ENCODE assay signal across 19 cellular contexts in genomic region chr4:180261346-180261745, GRCh38.
DNase-seq lines count a peak whose midpoint lies in the region; ATAC-seq and TF ChIP-seq lines count a peak whose summit lies in the region.
"Had no signal": no experiment of that assay in that cellular context is flagged by ENCODE, and none has a peak within 500 bp of the region (broad histone marks: within the 10 kb centered on the region; RNA-seq: fewer than 3 reads in every experiment).

No MANE protein-coding gene starts in this region.

- H3K18ac ChIP-seq in neuronal stem cell (ENCODE audit: low read length): no peak overlapping the region

- no peak overlapping the region for H2BK12ac ChIP-seq in neuronal stem cell (ENCODE audit: low read length)

- no peak overlapping the region for H3K23ac ChIP-seq in neuronal stem cell (ENCODE audit: low read depth, low read length, poor library complexity)

- H2AK5ac ChIP-seq in neuronal stem cell (ENCODE audit: low read depth, low read length): no peak overlapping the region

- no peak overlapping the region for H3K4me3 ChIP-seq in H7 (ENCODE audit: insufficient read depth, low read depth, low read length)
- H3K4me3 ChIP-seq in neuronal stem cell (ENCODE audit: low read length in 2 of 2): no peak overlapping the region
- H3K4me3 ChIP-seq: HAP-1, K562 had no signal

- no peak overlapping the region for H3K9ac ChIP-seq in neuronal stem cell (ENCODE audit: low read depth, low read length, poor library complexity)

- no peak overlapping the region for H2BK5ac ChIP-seq in neuronal stem cell (ENCODE audit: low read length)

- H3K4me3 Mint-ChIP-seq in WTC11: no peak overlapping the region
- H3K4me3 Mint-ChIP-seq: CD4-positive, alpha-beta T cell had no signal

- peaks cover 5% of the 10 kb centered on the region for H3K4me1 Mint-ChIP-seq in WTC11

- no peaks in the 10 kb centered on the region for H3K27me3 Mint-ChIP-seq in WTC11 (ENCODE audit: low read depth)
- H3K27me3 Mint-ChIP-seq: CD4-positive, alpha-beta T cell had no signal

- DNase-seq in H7 (peak; percentile 3), WTC11 (ENCODE audit: low spot score) (peak; percentile 17), iPS-NIHi7 (ENCODE audit: extremely low spot score) (peak; percentile 20), neuronal stem cell (ENCODE audit: low spot score) (no peak), CD1c-positive myeloid dendritic cell (ENCODE audit: extremely low spot score) (no peak), SKM-1 (lab: John Stamatoyannopoulos, UW; ENCODE audit: unreplicated experiment) (no peak)
- DNase-seq: ACHN; BE2C; C1 segment of cervical spinal cord; Caco-2; CD4-positive, alpha-beta T cell; DMS153; DMS79; GDM1; GOT3; IMR-90 had no signal

- H3K4me2 ChIP-seq in neuronal stem cell (ENCODE audit: insufficient read depth, low read length, poor library complexity, severe bottlenecking): no peak overlapping the region

- no peaks in the 10 kb centered on the region for H3K36me3 ChIP-seq in H7 (replicated peaks; ENCODE audit: control insufficient read depth, insufficient read depth, low read length)
- no peaks in the 10 kb centered on the region for H3K36me3 ChIP-seq in neuronal stem cell (replicated peaks in 1 of 2; ENCODE audit: control insufficient read depth in 2 of 2, insufficient read depth in 2 of 2, low read length in 2 of 2)
- H3K36me3 ChIP-seq: BE2C, HAP-1 had no signal

- H3K14ac ChIP-seq in neuronal stem cell (ENCODE audit: low read length): no peak overlapping the region

- H3K27ac ChIP-seq in neuronal stem cell (replicated peaks; ENCODE audit: low read length): no peak overlapping the region

- no peaks in the 10 kb centered on the region for H3K27me3 ChIP-seq in H7 (ENCODE audit: control insufficient read depth, insufficient read depth, low read length)
- no peaks in the 10 kb centered on the region for H3K27me3 ChIP-seq in neuronal stem cell (ENCODE audit: control insufficient read depth in 3 of 3, insufficient read depth in 3 of 3, low read depth in 1 of 3, low read length in 3 of 3)
- H3K27me3 ChIP-seq: BE2C had no signal

- CTCF ChIA-PET in WTC11 (lab: Charles Lee): no interaction called here

- peak overlapping the region; percentile 56 for H2AFZ ChIP-seq in neuronal stem cell (ENCODE audit: low read length)

- no peak overlapping the region for H3K4ac ChIP-seq in neuronal stem cell (ENCODE audit: low read length)

- no peaks in the 10 kb centered on the region for H3K9me3 ChIP-seq in neuronal stem cell (replicated peaks in 1 of 2; ENCODE audit: control insufficient read depth in 2 of 2, insufficient read depth in 1 of 2, low read depth in 1 of 2, low read length in 2 of 2)
- H3K9me3 ChIP-seq: BE2C, Caco-2, HAP-1 had no signal

- H2BK120ac ChIP-seq in neuronal stem cell (ENCODE audit: low read depth, low read length): no peak overlapping the region

- ATAC-seq in WTC11 (0 out of 2 replicates have a peak, but pooled peaks have one; percentile 47), HG03378 (IDR thresholded peaks at IDR 0.05; ENCODE audit: unreplicated experiment) (no peak)
- ATAC-seq: K562 had no signal

- no peak overlapping the region for H4K91ac ChIP-seq in neuronal stem cell (ENCODE audit: low read depth, low read length, poor library complexity)

- H2BK15ac ChIP-seq in neuronal stem cell (ENCODE audit: low read length): no peak overlapping the region

- H3K9me3 Mint-ChIP-seq in WTC11: no peaks in the 10 kb centered on the region

- H4K8ac ChIP-seq in neuronal stem cell (ENCODE audit: low read depth, low read length): no peak overlapping the region

- no peaks in the 10 kb centered on the region for H3K79me1 ChIP-seq in neuronal stem cell (ENCODE audit: low read depth, low read length)

- no peaks in the 10 kb centered on the region for H3K36me3 Mint-ChIP-seq in WTC11

- H3K27ac Mint-ChIP-seq in WTC11: no peak overlapping the region
- H3K27ac Mint-ChIP-seq: CD4-positive, alpha-beta T cell had no signal

- no peak for TF ChIP-seq CTCF in WTC11 (IDR thresholded peaks at IDR 0.05)

- WGBS in neuronal stem cell (ENCODE audit: extremely low coverage in 2 of 2, insufficient read length in 2 of 2, insufficient replicate concordance in 1 of 2), 2 donors: no CpG with 5 or more reads among the region's 2 CpGs

- POLR2A ChIA-PET in WTC11 (lab: Charles Lee): no interaction called here

- H3K4me1 ChIP-seq in neuronal stem cell (ENCODE audit: control insufficient read depth in 2 of 2, insufficient read depth in 1 of 2, low read depth in 1 of 2, low read length in 2 of 2): peaks cover 0 to 2% of the 10 kb centered on the region in 2 donors
- H3K4me1 ChIP-seq: BE2C, Caco-2, HAP-1 had no signal

TF ChIP-seq in WTC11, 78 proteins besides CTCF, POLR2A, EP300 and RAD21:
- TF ChIP-seq KAT7 (CRISPR knock-in tag; IDR thresholded peaks at IDR 0.05; ENCODE audit: borderline replicate concordance) (no peak), ZNF423 (CRISPR knock-in tag; IDR thresholded peaks at IDR 0.05) (peak; percentile 98)

Comparison
In these comparisons a context has a peak if more than half of its experiments do, and no peak if none do; other contexts are left out.
1. DNase-seq: peak in H7 (single experiment), WTC11 (single experiment) and iPS-NIHi7 (single experiment); none in neuronal stem cell (single experiment), CD1c-positive myeloid dendritic cell (single experiment) and SKM-1 (single experiment).